In the genomic region with DNA sequence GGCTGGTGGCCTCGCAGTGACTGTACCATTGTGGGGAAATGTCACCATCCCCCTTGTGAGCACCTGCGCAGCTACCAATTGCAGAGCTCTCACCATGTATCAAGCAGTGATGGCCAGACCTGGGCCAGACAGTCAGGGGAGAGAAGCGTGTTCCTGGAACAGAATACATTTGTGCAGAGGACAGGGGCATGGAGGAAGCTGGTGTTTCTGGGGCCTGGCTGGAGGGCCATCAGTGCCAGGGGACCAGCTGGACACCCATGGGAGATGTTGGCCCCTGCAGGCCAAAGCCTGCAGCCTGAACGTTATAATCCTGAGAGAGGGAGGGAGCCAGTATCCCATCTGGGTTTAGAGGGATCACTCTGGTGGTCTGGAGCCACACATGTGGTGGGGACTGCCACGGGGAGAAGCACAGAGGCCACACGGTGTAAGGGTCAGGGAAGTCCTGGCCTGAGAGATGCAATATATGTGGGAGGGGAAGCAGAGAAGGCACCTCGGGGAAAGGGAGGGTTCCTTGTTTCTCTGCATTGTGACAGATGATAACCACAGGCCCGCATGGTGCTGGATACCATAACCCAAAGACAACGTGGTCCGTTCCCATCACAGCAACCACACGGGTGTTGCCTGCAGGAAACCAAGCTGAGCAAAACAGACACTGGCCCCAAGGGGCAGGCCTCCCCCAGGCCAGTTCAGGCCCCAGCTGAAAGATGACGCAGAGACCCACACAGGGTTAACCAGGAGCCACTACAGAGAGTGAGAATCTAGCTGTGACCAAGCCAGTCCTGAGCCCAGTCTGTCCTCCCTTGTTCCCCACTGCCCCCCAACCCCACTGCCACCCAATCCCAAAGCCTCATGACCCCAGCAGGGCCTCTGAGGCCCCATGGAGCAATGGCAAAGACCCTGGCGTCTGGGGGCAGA, we compare ENCODE assay signal across 21 cellular contexts.
DNase-seq lines count a peak whose midpoint lies in the region; ATAC-seq, FAIRE-seq and TF ChIP-seq lines count a peak whose summit lies in the region.
"Had no signal": no experiment of that assay in that cellular context is flagged by ENCODE, and none has a peak within 500 bp of the region (broad histone marks: within the 10 kb centered on the region; RNA-seq: fewer than 3 reads in every experiment).

No MANE protein-coding gene starts in this region.

- H3K4me1 Mint-ChIP-seq in activated naive CD8-positive, alpha-beta T cell treated with anti-CD3 and anti-CD28 coated beads, Interleukin-2, amount 10 ng/mL, durations not matched to agents 7 days and 5 days = no peaks in the 10 kb centered on the region
- no peaks in the 10 kb centered on the region for H3K4me1 Mint-ChIP-seq in activated naive CD8-positive, alpha-beta T cell treated with anti-CD3 and anti-CD28 coated beads, Interleukin-2, amount 50 U/mL, for 24 hours
- H3K4me1 Mint-ChIP-seq: T-cell had no signal

- peak; percentile 21 for DNase-seq in activated naive CD8-positive, alpha-beta T cell treated with anti-CD3 and anti-CD28 coated beads, Interleukin-2, amount 10 ng/mL, durations not matched to agents 7 days and 5 days
- no peak for DNase-seq in activated naive CD8-positive, alpha-beta T cell treated with anti-CD3 and anti-CD28 coated beads, Interleukin-2, amount 50 U/mL, for 24 hours
- DNase-seq in Peyer's patch (peak in 2 of 3 donors; percentile 34 to 39), kidney (peak; percentile 49), testis (peak; percentile 7), activated gamma-delta T cell (lab: John Stamatoyannopoulos, UW) (no peak)
- DNase-seq: activated CD4-positive, alpha-beta memory T cell treated with anti-CD3 and anti-CD28 coated beads for 36 hours; activated T-cell treated with anti-CD3 and anti-CD28 coated beads, Interleukin-2, amount 50 U/mL, for 4 hours; C1 segment of cervical spinal cord; colonic mucosa; left ventricle myocardium inferior; NCI-H748 treated with DMSO at 0.1 percent for 48 hours; Right ventricle myocardium superior; stimulated activated CD4-positive, alpha-beta T cell treated with anti-CD3 and anti-CD28 coated beads, Interleukin-12 subunit alpha, Interleukin-12 subunit beta, amount 100 ng/mL, for 4 hours had no signal

- H3K36me3 Mint-ChIP-seq in activated naive CD8-positive, alpha-beta T cell treated with anti-CD3 and anti-CD28 coated beads, Interleukin-2, amount 10 ng/mL, durations not matched to agents 7 days and 5 days = no peaks in the 10 kb centered on the region
- H3K36me3 Mint-ChIP-seq in activated naive CD8-positive, alpha-beta T cell treated with anti-CD3 and anti-CD28 coated beads, Interleukin-2, amount 50 U/mL, for 24 hours (ENCODE audit: low read depth) = no peaks in the 10 kb centered on the region
- H3K36me3 Mint-ChIP-seq: activated CD4-positive, alpha-beta memory T cell treated with anti-CD3 and anti-CD28 coated beads for 36 hours; brain; T-cell had no signal

- no peaks in the 10 kb centered on the region for H3K9me3 Mint-ChIP-seq in activated naive CD8-positive, alpha-beta T cell treated with anti-CD3 and anti-CD28 coated beads, Interleukin-2, amount 10 ng/mL, durations not matched to agents 7 days and 5 days
- no peaks in the 10 kb centered on the region for H3K9me3 Mint-ChIP-seq in activated naive CD8-positive, alpha-beta T cell treated with anti-CD3 and anti-CD28 coated beads, Interleukin-2, amount 50 U/mL, for 24 hours
- H3K9me3 Mint-ChIP-seq: activated CD4-positive, alpha-beta memory T cell treated with anti-CD3 and anti-CD28 coated beads for 36 hours; activated T-cell treated with anti-CD3 and anti-CD28 coated beads, Interleukin-2, amount 50 U/mL, for 4 hours; T-cell had no signal

- no peaks in the 10 kb centered on the region for H3K36me3 ChIP-seq in Peyer's patch
- no peaks in the 10 kb centered on the region for H3K36me3 ChIP-seq in kidney (ENCODE audit: control insufficient read depth in 1 of 2, insufficient read depth in 2 of 2, low read length in 2 of 2)
- no peaks in the 10 kb centered on the region for H3K36me3 ChIP-seq in testis (ENCODE audit: low read depth, missing control alignments)
- H3K36me3 ChIP-seq: colonic mucosa, left ventricle myocardium inferior had no signal

- no peak overlapping the region for H3K27ac Mint-ChIP-seq in activated naive CD8-positive, alpha-beta T cell treated with anti-CD3 and anti-CD28 coated beads, Interleukin-2, amount 10 ng/mL, durations not matched to agents 7 days and 5 days
- no peak overlapping the region for H3K27ac Mint-ChIP-seq in activated naive CD8-positive, alpha-beta T cell treated with anti-CD3 and anti-CD28 coated beads, Interleukin-2, amount 50 U/mL, for 24 hours
- H3K27ac Mint-ChIP-seq: activated CD4-positive, alpha-beta memory T cell treated with anti-CD3 and anti-CD28 coated beads for 36 hours; brain; T-cell had no signal

- no peak for TF ChIP-seq CTCF in Peyer's patch (IDR thresholded peaks at IDR 0.05)
- no peak for TF ChIP-seq CTCF in kidney (IDR thresholded peaks at IDR 0.05; ENCODE audit: borderline replicate concordance, extremely low read depth, insufficient read depth)
- TF ChIP-seq CTCF in testis (IDR thresholded peaks at IDR 0.05) = no peak

- H3K27ac ChIP-seq in Peyer's patch (no peak overlapping the region), kidney (ENCODE audit: low read depth in 2 of 2, low read length in 2 of 2) (no peak overlapping the region), testis (no peak overlapping the region)
- H3K27ac ChIP-seq: colonic mucosa, left ventricle myocardium inferior had no signal

- no peaks in the 10 kb centered on the region for H3K27me3 ChIP-seq in Peyer's patch
- H3K27me3 ChIP-seq in testis = no peaks in the 10 kb centered on the region
- H3K27me3 ChIP-seq: colonic mucosa had no signal

- H3K9me3 ChIP-seq in Peyer's patch (no peaks in the 10 kb centered on the region), kidney (ENCODE audit: control insufficient read depth in 1 of 2, low read length in 2 of 2) (no peaks in the 10 kb centered on the region), testis (no peaks in the 10 kb centered on the region)
- H3K9me3 ChIP-seq: colonic mucosa, left ventricle myocardium inferior had no signal

- no peak for ATAC-seq in activated naive CD8-positive, alpha-beta T cell treated with anti-CD3 and anti-CD28 coated beads, Interleukin-2, amount 10 ng/mL, durations not matched to agents 7 days and 5 days (ENCODE audit: low read depth)
- ATAC-seq in activated naive CD8-positive, alpha-beta T cell treated with anti-CD3 and anti-CD28 coated beads, Interleukin-2, amount 50 U/mL, for 24 hours = no peak
- ATAC-seq in GM18511 (IDR thresholded peaks at IDR 0.05; ENCODE audit: unreplicated experiment) = no peak
- no peak for ATAC-seq in HG02973 (IDR thresholded peaks at IDR 0.05; ENCODE audit: unreplicated experiment)
- ATAC-seq: activated T-cell treated with anti-CD3 and anti-CD28 coated beads, Interleukin-2, amount 50 U/mL, for 4 hours; T-cell had no signal

- H3K4me1 ChIP-seq in Peyer's patch (no peaks in the 10 kb centered on the region), kidney (ENCODE audit: control insufficient read depth in 1 of 2, insufficient read depth in 1 of 2, low read depth in 1 of 2, low read length in 2 of 2) (no peaks in the 10 kb centered on the region), testis (no peaks in the 10 kb centered on the region)
- H3K4me1 ChIP-seq: colonic mucosa, left ventricle myocardium inferior had no signal

- H3K27me3 Mint-ChIP-seq in activated naive CD8-positive, alpha-beta T cell treated with anti-CD3 and anti-CD28 coated beads, Interleukin-2, amount 10 ng/mL, durations not matched to agents 7 days and 5 days = peaks cover 6% of the 10 kb centered on the region
- peaks cover 1% of the 10 kb centered on the region for H3K27me3 Mint-ChIP-seq in activated naive CD8-positive, alpha-beta T cell treated with anti-CD3 and anti-CD28 coated beads, Interleukin-2, amount 50 U/mL, for 24 hours
- H3K27me3 Mint-ChIP-seq: activated CD4-positive, alpha-beta memory T cell treated with anti-CD3 and anti-CD28 coated beads for 36 hours had no signal

- intact Hi-C loops in kidney (cut with DNase I) (no loop called here), testis (cut with DNase I; ENCODE audit: low total_unique reads) (no loop called here)

- POLR2A ChIA-PET in activated naive CD8-positive, alpha-beta T cell treated with anti-CD3 and anti-CD28 coated beads, Interleukin-2, amount 10 ng/mL, durations not matched to agents 7 days and 5 days (lab: Charles Lee) = no interaction called here

- FAIRE-seq in kidney (lab: Jason Lieb, UNC) = no peak
- FAIRE-seq: D721Med, endometrium, GM18507 had no signal

- 85 to 90% methylated on average over 10 to 13 of the region's 13 CpGs for WGBS in testis, 2 donors

- H3K4me3 ChIP-seq in Peyer's patch (no peak overlapping the region), kidney (ENCODE audit: low read length in 2 of 2) (no peak overlapping the region), testis (no peak overlapping the region)
- H3K4me3 ChIP-seq: colonic mucosa, left ventricle myocardium inferior had no signal

- H3K4me3 Mint-ChIP-seq in activated naive CD8-positive, alpha-beta T cell treated with anti-CD3 and anti-CD28 coated beads, Interleukin-2, amount 10 ng/mL, durations not matched to agents 7 days and 5 days = no peak overlapping the region
- no peak overlapping the region for H3K4me3 Mint-ChIP-seq in activated naive CD8-positive, alpha-beta T cell treated with anti-CD3 and anti-CD28 coated beads, Interleukin-2, amount 50 U/mL, for 24 hours
- H3K4me3 Mint-ChIP-seq: activated CD4-positive, alpha-beta memory T cell treated with anti-CD3 and anti-CD28 coated beads for 36 hours; activated T-cell treated with anti-CD3 and anti-CD28 coated beads, Interleukin-2, amount 50 U/mL, for 4 hours; brain; T-cell had no signal

- TF ChIP-seq POLR2A in Peyer's patch (IDR thresholded peaks at IDR 0.05) (no peak), testis (IDR thresholded peaks at IDR 0.05) (no peak)

- no peak overlapping the region for H3K9ac ChIP-seq in kidney (ENCODE audit: low read length in 2 of 2)

Comparison
In these comparisons a context has a peak if more than half of its experiments do, and no peak if none do; other contexts are left out.
1. DNase-seq: peak in activated naive CD8-positive, alpha-beta T cell treated with anti-CD3 and anti-CD28 coated beads, Interleukin-2, amount 10 ng/mL, durations not matched to agents 7 days and 5 days (single experiment), Peyer's patch (2 of 3), kidney (single experiment) and testis (single experiment); none in activated naive CD8-positive, alpha-beta T cell treated with anti-CD3 and anti-CD28 coated beads, Interleukin-2, amount 50 U/mL, for 24 hours (single experiment) and activated gamma-delta T cell (single experiment).